In the genomic region with DNA sequence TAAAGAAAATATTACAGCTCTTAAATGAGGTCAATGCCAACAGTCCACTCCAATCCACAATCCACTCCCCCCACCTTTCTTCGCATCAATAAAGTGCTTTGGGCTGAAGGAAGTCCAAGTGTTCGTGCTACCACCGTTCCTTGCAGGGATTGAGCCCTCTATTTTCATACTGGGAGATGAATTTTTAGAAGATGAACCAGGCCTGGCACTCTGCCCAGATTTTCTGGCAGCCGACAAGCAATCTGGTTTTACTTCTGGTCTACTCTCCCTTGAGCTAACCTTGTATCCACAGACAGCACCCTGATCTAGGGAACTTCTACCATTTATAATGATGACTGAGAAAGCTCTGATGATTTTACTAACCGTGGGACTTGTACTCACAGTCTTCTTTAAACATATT, we compare ENCODE assay signal across 9 cellular contexts.
DNase-seq lines count a peak whose midpoint lies in the region; ATAC-seq and TF ChIP-seq lines count a peak whose summit lies in the region.
"Had no signal": no experiment of that assay in that cellular context is flagged by ENCODE, and none has a peak within 500 bp of the region (broad histone marks: within the 10 kb centered on the region; RNA-seq: fewer than 3 reads in every experiment).

No MANE protein-coding gene starts in this region.

- no peaks in the 10 kb centered on the region for H3K9me3 Mint-ChIP-seq in activated naive CD8-positive, alpha-beta T cell treated with anti-CD3 and anti-CD28 coated beads, Interleukin-2, amount 50 U/mL, for 24 hours

- H3K9ac ChIP-seq in SK-N-SH, result no peak overlapping the region
- H3K9ac ChIP-seq: BLaER1 had no signal

- no peak overlapping the region for H2AFZ ChIP-seq in SK-N-SH (ENCODE audit: low read depth)

- CTCF ChIA-PET in SK-N-SH (lab: Yijun Ruan, JAX), result interaction anchor here (0.6 to 1.5 kb wide), 4 partner anchors 10 to 222 kb away, joined by 3 to 4 read pairs (median 3); no protein-coding TSS in a partner anchor

- H3K4me1 ChIP-seq in SK-N-SH (ENCODE audit: control insufficient read depth in 1 of 2, insufficient read depth in 2 of 2, low read depth in 1 of 2, low read length in 1 of 2) (peaks cover 7 to 17% of the 10 kb centered on the region in 2 experiments; a peak in 3 of 4 replicates), heart left ventricle (peaks cover 0 to 18% (median 2%) of the 10 kb centered on the region in 12 donors)

- no peak for TF ChIP-seq CTCF in SK-N-SH (IDR thresholded peaks at IDR 0.05)
- no peak for TF ChIP-seq CTCF in heart left ventricle (IDR thresholded peaks at IDR 0.05)

- H3K27me3 ChIP-seq in SK-N-SH (ENCODE audit: insufficient read depth), result no peaks in the 10 kb centered on the region
- H3K27me3 ChIP-seq in heart left ventricle, result no peaks in the 10 kb centered on the region
- H3K27me3 ChIP-seq: BLaER1 had no signal

- H3K36me3 ChIP-seq in SK-N-SH (replicated peaks in 1 of 2; ENCODE audit: control insufficient read depth in 1 of 2, insufficient read depth in 2 of 2, low read length in 1 of 2) (no peaks in the 10 kb centered on the region), heart left ventricle (peaks cover 0 to 4% (median 0%) of the 10 kb centered on the region in 9 donors)
- H3K36me3 ChIP-seq: BLaER1 had no signal

- H3K27me3 Mint-ChIP-seq in activated naive CD8-positive, alpha-beta T cell treated with anti-CD3 and anti-CD28 coated beads, Interleukin-2, amount 50 U/mL, for 24 hours, result no peaks in the 10 kb centered on the region

- H3K27ac Mint-ChIP-seq in activated naive CD8-positive, alpha-beta T cell treated with anti-CD3 and anti-CD28 coated beads, Interleukin-2, amount 50 U/mL, for 24 hours, result no peak overlapping the region

- H3F3A ChIP-seq in SK-N-SH (replicated peaks; ENCODE audit: insufficient read depth), result peaks cover 19% of the 10 kb centered on the region

- no peak overlapping the region; a peak in 2 of 4 replicates for H3K4me3 ChIP-seq in SK-N-SH (ENCODE audit: low read depth in 2 of 2, low read length in 1 of 2)
- H3K4me3 ChIP-seq in heart left ventricle, result no peak overlapping the region
- H3K4me3 ChIP-seq: BLaER1 had no signal

- ATAC-seq in heart left ventricle (peak; percentile 76 to 81 (median 80)), GM21515 (IDR thresholded peaks at IDR 0.05; ENCODE audit: unreplicated experiment) (no peak)
- no peak for ATAC-seq in activated naive CD8-positive, alpha-beta T cell treated with anti-CD3 and anti-CD28 coated beads, Interleukin-2, amount 50 U/mL, for 24 hours

- peak; percentile 13 for TF ChIP-seq RAD21 in SK-N-SH (IDR thresholded peaks at IDR 0.05; ENCODE audit: low read length)

- no peak for TF ChIP-seq POLR2A in heart left ventricle (IDR thresholded peaks at IDR 0.05)

- H3K4me3 Mint-ChIP-seq in activated naive CD8-positive, alpha-beta T cell treated with anti-CD3 and anti-CD28 coated beads, Interleukin-2, amount 50 U/mL, for 24 hours, result no peak overlapping the region

- DNase-seq in NCI-H187 (lab: John Stamatoyannopoulos, UW), result peak; percentile 8 to 42
- no peak for DNase-seq in NCI-H187 treated with DMSO at 0.1 percent for 48 hours (lab: John Stamatoyannopoulos, UW)
- DNase-seq in SK-N-SH, result peak; percentile 60
- peak; percentile 77 to 85 (median 82) for DNase-seq in heart left ventricle
- DNase-seq in ureter (ENCODE audit: low spot score), result peak; percentile 77
- no peak for DNase-seq in activated naive CD8-positive, alpha-beta T cell treated with anti-CD3 and anti-CD28 coated beads, Interleukin-2, amount 50 U/mL, for 24 hours
- no peak for DNase-seq in activated CD4-positive, alpha-beta T cell treated with anti-CD3 and anti-CD28 coated beads, Interleukin-2, amount 50 U/mL, for 4 hours

- WGBS in SK-N-SH (ENCODE audit: low lambda C conversion rate), result 3% methylated on average over 5 of the region's 5 CpGs
- 18 to 21% (median 19%) methylated on average over 5 of the region's 5 CpGs for WGBS in heart left ventricle, 4 donors

- H3K9me3 ChIP-seq in SK-N-SH, result no peaks in the 10 kb centered on the region
- no peaks in the 10 kb centered on the region for H3K9me3 ChIP-seq in heart left ventricle
- H3K9me3 ChIP-seq: BLaER1 had no signal

- no peaks in the 10 kb centered on the region for H3K36me3 Mint-ChIP-seq in activated naive CD8-positive, alpha-beta T cell treated with anti-CD3 and anti-CD28 coated beads, Interleukin-2, amount 50 U/mL, for 24 hours (ENCODE audit: low read depth)

- peak overlapping the region; percentile 6; the same call in 1 of the 2 replicates for H3K4me2 ChIP-seq in SK-N-SH
- H3K4me2 ChIP-seq: BLaER1 had no signal

- H3K27ac ChIP-seq in SK-N-SH (ENCODE audit: low read depth in 2 of 2, low read length in 1 of 2) (peak overlapping the region; percentile 37 to 90), heart left ventricle (no peak overlapping the region)
- H3K27ac ChIP-seq: BLaER1 had no signal

- peak in 1 of 2 experiments; percentile 43; a peak in 3 of 4 replicates for TF ChIP-seq EP300 in SK-N-SH (IDR thresholded peaks at IDR 0.05; ENCODE audit: borderline replicate concordance in 1 of 2, low read depth in 1 of 2, low read length in 1 of 2)

- no peaks in the 10 kb centered on the region for H3K9me2 ChIP-seq in SK-N-SH

- peaks cover 19% of the 10 kb centered on the region for H3K4me1 Mint-ChIP-seq in activated naive CD8-positive, alpha-beta T cell treated with anti-CD3 and anti-CD28 coated beads, Interleukin-2, amount 50 U/mL, for 24 hours

- POLR2A ChIA-PET in SK-N-SH (lab: Yijun Ruan, JAX), result interaction anchor here (0.6 to 1.0 kb wide), 2 partner anchors 50 to 828 kb away, joined by 3 read pairs; no protein-coding TSS in a partner anchor

- intact Hi-C loops in heart left ventricle (cut with DNase I), result no loop called here

- 0 out of 2 replicates have a peak, but pooled peaks cover 2% of the 10 kb centered on the region for H4K20me1 ChIP-seq in SK-N-SH (ENCODE audit: insufficient read depth)
- H4K20me1 ChIP-seq: BLaER1 had no signal

- no peaks in the 10 kb centered on the region for H3K79me2 ChIP-seq in SK-N-SH (ENCODE audit: insufficient read depth)

TF ChIP-seq in SK-N-SH, 30 proteins besides CTCF, POLR2A, EP300 and RAD21 (continues in another document):
- TF ChIP-seq FOSL2 (IDR thresholded peaks at IDR 0.05; ENCODE audit: borderline replicate concordance, low read depth) (peak; percentile 46; the same call in 1 of the 2 replicates), MXI1 (IDR thresholded peaks at IDR 0.05; ENCODE audit: low read depth, low read length) (peak; percentile 19; the same call in 1 of the 2 replicates), YY1 (IDR thresholded peaks at IDR 0.05; ENCODE audit: low read depth) (no peak), SIN3A (IDR thresholded peaks at IDR 0.05; ENCODE audit: borderline replicate concordance, low read depth, low read length) (no peak), RFX5 (IDR thresholded peaks at IDR 0.05; ENCODE audit: low read length) (no peak), TAF1 (IDR thresholded peaks at IDR 0.05; ENCODE audit: borderline replicate concordance, low read depth, low read length) (no peak), CHD2 (IDR thresholded peaks at IDR 0.05; ENCODE audit: low read length, partially characterized antibody) (peak; percentile 61), IRF3 (IDR thresholded peaks at IDR 0.05; ENCODE audit: low read depth, low read length) (no peak), FOXM1 (IDR thresholded peaks at IDR 0.05; ENCODE audit: low read depth) (no peak), NFIC (IDR thresholded peaks at IDR 0.05; ENCODE audit: borderline replicate concordance) (peak; percentile 96), JUND (IDR thresholded peaks at IDR 0.05) (peak; percentile 33; the same call in 1 of the 2 replicates), SMC3 (IDR thresholded peaks at IDR 0.05; ENCODE audit: low read depth, low read length) (no peak), FOXJ3 (CRISPR knock-in tag; IDR thresholded peaks at IDR 0.05) (no peak)
- TF ChIP-seq, protein P1, sequence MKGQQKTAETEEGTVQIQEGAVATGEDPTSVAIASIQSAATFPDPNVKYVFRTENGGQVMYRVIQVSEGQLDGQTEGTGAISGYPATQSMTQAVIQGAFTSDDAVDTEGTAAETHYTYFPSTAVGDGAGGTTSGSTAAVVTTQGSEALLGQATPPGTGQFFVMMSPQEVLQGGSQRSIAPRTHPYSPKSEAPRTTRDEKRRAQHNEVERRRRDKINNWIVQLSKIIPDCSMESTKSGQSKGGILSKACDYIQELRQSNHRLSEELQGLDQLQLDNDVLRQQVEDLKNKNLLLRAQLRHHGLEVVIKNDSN (IDR thresholded peaks at IDR 0.05; ENCODE audit: borderline replicate concordance, low read depth), result no peak

Comparison
In these comparisons a context has a peak if more than half of its experiments do, and no peak if none do; other contexts are left out.
1. DNase-seq: peak in NCI-H187 (2 of 2), SK-N-SH (single experiment), heart left ventricle (5 of 5) and ureter (single experiment); none in NCI-H187 treated with DMSO at 0.1 percent for 48 hours (single experiment), activated naive CD8-positive, alpha-beta T cell treated with anti-CD3 and anti-CD28 coated beads, Interleukin-2, amount 50 U/mL, for 24 hours (single experiment) and activated CD4-positive, alpha-beta T cell treated with anti-CD3 and anti-CD28 coated beads, Interleukin-2, amount 50 U/mL, for 4 hours (0 of 2).
2. H3K27ac ChIP-seq: peak in SK-N-SH (2 of 2); none in heart left ventricle (0 of 12).
3. ATAC-seq: peak in heart left ventricle (4 of 4); none in GM21515 (single experiment) and activated naive CD8-positive, alpha-beta T cell treated with anti-CD3 and anti-CD28 coated beads, Interleukin-2, amount 50 U/mL, for 24 hours (single experiment).